9 cellular contexts compared by ENCODE assay signal in genomic region chr2:16401761-16402300, GRCh38.
"Had no signal": no experiment of that assay in that cellular context is flagged by ENCODE, and none has a peak within 500 bp of the region (broad histone marks: within the 10 kb centered on the region; RNA-seq: fewer than 3 reads in every experiment).

No MANE protein-coding gene starts in this region.

- FAIRE-seq: HepG2, K562 had no signal

- ATAC-seq: GM23338, HCT116, HepG2, K562 had no signal

- H3K27ac ChIP-seq: HL-60 had no signal

- H3K9me3 Mint-ChIP-seq: GM23338 had no signal

- H3K4me3 ChIP-seq: GM23338, HAP-1, K562 had no signal

- H3K4me2 ChIP-seq: GM23338 had no signal

- DNase-seq: H7, HFFc6, KG1 had no signal

- H3K4me3 Mint-ChIP-seq: GM23338, HFFc6 had no signal

- H3K27ac Mint-ChIP-seq: GM23338, HFFc6 had no signal

- H3K4me1 Mint-ChIP-seq: GM23338 had no signal

- H3K4me1 ChIP-seq: HAP-1 had no signal

- H3K36me3 ChIP-seq: HAP-1 had no signal

- H3K9me3 ChIP-seq: HAP-1 had no signal

- H2AFZ ChIP-seq: GM23338 had no signal
